ENCODE assay signal across 8 cellular contexts in the genomic region with DNA sequence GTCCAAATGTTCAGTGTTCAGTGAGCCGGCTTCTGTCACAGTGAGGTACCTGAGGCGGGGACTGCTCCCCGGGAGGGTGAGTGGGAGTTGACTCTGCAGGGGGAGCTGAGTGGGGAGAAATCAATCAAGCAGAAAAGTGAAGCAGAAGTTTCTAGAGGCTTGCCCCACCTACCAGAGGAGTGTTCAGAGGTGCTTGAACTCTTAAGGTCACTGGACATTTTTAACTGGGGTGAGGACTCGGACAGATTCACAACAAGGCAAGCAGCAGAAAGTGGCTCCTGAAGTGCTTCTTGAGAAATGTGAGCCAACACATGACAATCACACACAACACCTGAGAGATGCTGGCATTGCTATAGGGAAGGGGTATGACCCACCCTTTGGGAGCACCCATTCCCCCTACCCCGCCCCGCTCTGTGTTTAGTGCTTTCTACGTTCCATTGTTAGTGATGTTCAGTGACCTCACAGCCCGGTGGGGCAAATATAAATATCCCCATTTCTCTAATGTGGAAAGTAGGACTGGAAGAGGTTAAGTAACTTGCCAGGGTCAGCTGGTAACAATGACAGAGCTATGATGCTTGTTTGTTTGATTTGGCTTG. TPM values are rescaled to one million over a fixed set of nuclear protein-coding genes. Genes with fewer than 3 reads are reported as not detected.
DNase-seq lines count a peak whose midpoint lies in the region; FAIRE-seq and TF ChIP-seq lines count a peak whose summit lies in the region.

No MANE protein-coding gene starts in this region.

- H3K4me2 ChIP-seq in H1 (ENCODE audit: insufficient read depth in 1 of 2, low read depth in 2 of 2, low read length in 2 of 2): no peak overlapping the region

- DNase-seq in GM12864 (ENCODE audit: low read depth) (no peak), H1 (ENCODE audit: low read depth in 1 of 2, low spot score in 2 of 2) (no peak), prostate gland (ENCODE audit: low spot score) (no peak), NCI-H146 (lab: John Stamatoyannopoulos, UW) (no peak), NCI-H2081 (lab: John Stamatoyannopoulos, UW) (no peak), GOT3 (lab: John Stamatoyannopoulos, UW) (no peak), G401 (ENCODE audit: low spot score) (no peak)

- no peak overlapping the region for H4K5ac ChIP-seq in H1 (ENCODE audit: insufficient read length, low read depth, low read length)

- no peak for FAIRE-seq in H1 (lab: Jason Lieb, UNC)

- H3K4me3 Mint-ChIP-seq in IgD-negative memory B cell: peak overlapping the region; percentile 89 to 97 (median 92)

- peak overlapping the region; percentile 93 to 99 (median 98) for H3K27ac Mint-ChIP-seq in IgD-negative memory B cell

- H3K9ac ChIP-seq in H1 (replicated peaks in 1 of 4; ENCODE audit: extremely low read depth in 1 of 4, low read depth in 3 of 4, low read length in 3 of 4): no peak overlapping the region

- in situ Hi-C loops in G401 (cut with HindIII; ENCODE audit: low sequenced_read_pairs): no loop called here

- H2AFZ ChIP-seq in H1 (ENCODE audit: low read length): peak overlapping the region; percentile 41; the same call in 1 of the 2 replicates

- H2BK15ac ChIP-seq in H1 (ENCODE audit: low read length): no peak overlapping the region

- no peak overlapping the region for H2AK5ac ChIP-seq in H1 (ENCODE audit: low read depth, low read length)

- no peak overlapping the region for H4K91ac ChIP-seq in H1 (replicated peaks; ENCODE audit: insufficient read length, low read length)

- H3K14ac ChIP-seq in H1 (ENCODE audit: insufficient read length): no peak overlapping the region

- H3K9me3 ChIP-seq in H1 (ENCODE audit: insufficient read depth in 2 of 2, low read depth in 1 of 2, low read length in 1 of 2) (no peaks in the 10 kb centered on the region), prostate gland (no peaks in the 10 kb centered on the region)

- H2BK120ac ChIP-seq in H1 (replicated peaks; ENCODE audit: low read depth, low read length): no peak overlapping the region

- H2BK12ac ChIP-seq in H1 (ENCODE audit: low read depth, low read length): no peak overlapping the region

- H3K4me1 ChIP-seq in H1 (replicated peaks in 1 of 4; ENCODE audit: control insufficient read depth in 3 of 4, insufficient read depth in 4 of 4, low read length in 3 of 4): peaks cover 0 to 3% (median 2%) of the 10 kb centered on the region in 4 experiments; a peak in 4 of 7 replicates
- no peaks in the 10 kb centered on the region for H3K4me1 ChIP-seq in prostate gland (replicated peaks)

- H3K27me3 ChIP-seq in H1 (replicated peaks in 1 of 4; ENCODE audit: control insufficient read depth in 3 of 4, extremely low read depth in 1 of 4, insufficient read depth in 3 of 4, low read length in 3 of 4): no peaks in the 10 kb centered on the region
- no peaks in the 10 kb centered on the region for H3K27me3 ChIP-seq in prostate gland (replicated peaks; ENCODE audit: insufficient read depth)

- TF ChIP-seq EP300 in H1 (IDR thresholded peaks at IDR 0.05; ENCODE audit: borderline replicate concordance in 1 of 2, low read depth in 2 of 2, low read length in 2 of 2): no peak

- H3K27ac ChIP-seq in H1 (ENCODE audit: low read depth, low read length) (no peak overlapping the region), prostate gland (peak overlapping the region; percentile 85 to 87)

- H3K18ac ChIP-seq in H1 (ENCODE audit: extremely low read depth, low read length): no peak overlapping the region

- no peaks in the 10 kb centered on the region for H3K36me3 ChIP-seq in H1 (ENCODE audit: control insufficient read depth in 2 of 4, insufficient read depth in 4 of 4, low read length in 3 of 4)
- no peaks in the 10 kb centered on the region for H3K36me3 ChIP-seq in prostate gland

- H3K56ac ChIP-seq in H1 (replicated peaks; ENCODE audit: insufficient read length, low read depth, low read length): no peak overlapping the region

- TF ChIP-seq POLR2A in H1 (IDR thresholded peaks at IDR 0.05; ENCODE audit: control extremely low read depth in 1 of 2, low read depth in 2 of 2, low read length in 2 of 2) (no peak), prostate gland (IDR thresholded peaks at IDR 0.05) (no peak)

- CTCF ChIA-PET in H1 (lab: Charles Lee; ENCODE audit: partially characterized antibody): interaction anchor here (0.6 to 2.6 kb wide), 28 partner anchors 8 to 519 kb away, joined by 3 to 34 read pairs (median 4); a partner anchor contains a TSS

- no peak overlapping the region for H2BK5ac ChIP-seq in H1 (ENCODE audit: low read depth, low read length)

- H4K8ac ChIP-seq in H1 (ENCODE audit: extremely low read depth, insufficient read depth, low read length): 0 out of 2 replicates have a peak overlapping the region, but pooled peaks have one; percentile 54

- no peaks in the 10 kb centered on the region for H3K27me3 Mint-ChIP-seq in IgD-negative memory B cell

- H3K4ac ChIP-seq in H1 (replicated peaks; ENCODE audit: insufficient read length, low read depth, low read length): no peak overlapping the region

- peak overlapping the region; percentile 30; the same call in 1 of the 2 replicates for H3K4me3 ChIP-seq in GM12864 (ENCODE audit: low read depth, low read length)
- H3K4me3 ChIP-seq in H1 (ENCODE audit: extremely low read depth in 1 of 4, insufficient read depth in 2 of 4, low read depth in 3 of 4, low read length in 4 of 4): no peak overlapping the region
- no peak overlapping the region for H3K4me3 ChIP-seq in prostate gland

- no peak overlapping the region for H2BK20ac ChIP-seq in H1 (ENCODE audit: low read length)

- H3K23ac ChIP-seq in H1 (ENCODE audit: insufficient read length): no peak overlapping the region

- no peaks in the 10 kb centered on the region for H3K9me3 Mint-ChIP-seq in IgD-negative memory B cell

- no peak for TF ChIP-seq CTCF in GM12864 (IDR thresholded peaks at IDR 0.05; ENCODE audit: low read depth, low read length, missing control alignments)
- TF ChIP-seq CTCF in H1 (IDR thresholded peaks at IDR 0.05; ENCODE audit: control extremely low read depth in 1 of 3, insufficient read depth in 1 of 3, low read depth in 1 of 3, low read length in 3 of 3): no peak
- TF ChIP-seq CTCF in prostate gland (IDR thresholded peaks at IDR 0.05): no peak

- no peaks in the 10 kb centered on the region for H3K79me1 ChIP-seq in H1 (ENCODE audit: low read depth, low read length)

- H3K79me2 ChIP-seq in H1 (ENCODE audit: control insufficient read depth in 1 of 2, insufficient read depth in 2 of 2, low read length in 2 of 2): no peaks in the 10 kb centered on the region

- H3K23me2 ChIP-seq in H1 (ENCODE audit: low read depth, low read length): no peaks in the 10 kb centered on the region

- POLR2A ChIA-PET in H1 (lab: Charles Lee; ENCODE audit: partially characterized antibody): interaction anchor here (0.7 kb wide), 1 partner anchor 171 kb away, joined by 3 read pairs; no protein-coding TSS in a partner anchor

- intact Hi-C loops in prostate gland (cut with DNase I): loop anchor here (2.0 to 10.0 kb wide), 6 partner anchors 34 to 396 kb away; a partner anchor contains a TSS

- no peaks in the 10 kb centered on the region for H3K36me3 Mint-ChIP-seq in IgD-negative memory B cell

- peaks cover 48 to 53% (median 49%) of the 10 kb centered on the region in 3 donors for H3K4me1 Mint-ChIP-seq in IgD-negative memory B cell

- 89% methylated on average over 8 of the region's 8 CpGs; no CpG with 5 or more reads in 1 of the 2 experiments for WGBS in H1 (ENCODE audit: extremely low coverage in 1 of 2, insufficient coverage in 1 of 2, insufficient read length in 1 of 2, insufficient replicate concordance in 2 of 2, low coverage in 1 of 2, low lambda C conversion rate in 2 of 2, missing lambda C conversion rate in 1 of 2), 2 experiments
- 77% methylated on average over 8 of the region's 8 CpGs for WGBS in prostate gland

- TF ChIP-seq RAD21 in H1 (IDR thresholded peaks at IDR 0.05 in 1 of 2, conservative IDR thresholded peaks at IDR 0.05 in 1 of 2; ENCODE audit: low read depth in 2 of 2, low read length in 2 of 2): no peak

- H4K20me1 ChIP-seq in H1 (replicated peaks in 1 of 2; ENCODE audit: control insufficient read depth in 1 of 2, insufficient read depth in 2 of 2, low read length in 2 of 2): no peaks in the 10 kb centered on the region

TF ChIP-seq in H1, 55 proteins besides CTCF, POLR2A, EP300 and RAD21 (continues in another document):
- TF ChIP-seq CBX5 (IDR thresholded peaks at IDR 0.05; ENCODE audit: low read depth, low read length) (no peak), RXRA (IDR thresholded peaks at IDR 0.05; ENCODE audit: insufficient read depth, low read depth, low read length) (no peak), BCL11A (IDR thresholded peaks at IDR 0.05; ENCODE audit: low read depth in 2 of 2, low read length in 2 of 2) (no peak), HDAC2 (IDR thresholded peaks at IDR 0.05; ENCODE audit: borderline replicate concordance in 1 of 2, low read depth in 2 of 2, low read length in 2 of 2) (no peak), BACH1 (IDR thresholded peaks at IDR 0.05; ENCODE audit: low read length) (no peak), CTBP2 (IDR thresholded peaks at IDR 0.05; ENCODE audit: borderline replicate concordance, insufficient read depth, insufficient read length, low read length) (no peak), NRF1 (IDR thresholded peaks at IDR 0.05; ENCODE audit: low read depth, low read length) (no peak), POLR2AphosphoS5 (IDR thresholded peaks at IDR 0.05; ENCODE audit: low read depth, low read length) (no peak), RNF2 (IDR thresholded peaks at IDR 0.05; ENCODE audit: borderline replicate concordance, low read depth, low read length, missing control alignments, poor library complexity, severe bottlenecking) (no peak), ZNF274 (IDR thresholded peaks at IDR 0.05; ENCODE audit: borderline replicate concordance, extremely low read depth, low read length) (no peak), SP4 (IDR thresholded peaks at IDR 0.05; ENCODE audit: low read length) (no peak), CHD2 (IDR thresholded peaks at IDR 0.05; ENCODE audit: low read length) (no peak)
- TF ChIP-seq, protein P1, sequence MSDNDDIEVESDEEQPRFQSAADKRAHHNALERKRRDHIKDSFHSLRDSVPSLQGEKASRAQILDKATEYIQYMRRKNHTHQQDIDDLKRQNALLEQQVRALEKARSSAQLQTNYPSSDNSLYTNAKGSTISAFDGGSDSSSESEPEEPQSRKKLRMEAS (IDR thresholded peaks at IDR 0.05): no peak

RNA-seq across cellular contexts. Expression of a gene that starts 48.6 kb away (rescaled TPM):
- polyA plus RNA-seq in IgD-negative memory B cell: 152 TPM
- 46.2 and 59.8 TPM in 2 replicates for total RNA-seq in H1 (2021; fragmentation: NEBNext Ultra II Directional; extraction: Animal tissue kit (Norgen Biotek cat#: 25700))
- polyA plus RNA-seq in H1 (2011; rRNA removed): 14.0 and 19.2 TPM in 2 replicates
- polyA plus RNA-seq in H1 (2011; cell fraction: cytosol; rRNA removed): 11.7 TPM
- polyA plus RNA-seq in H1 (2011; cell fraction: nucleus; rRNA removed): 38.2 TPM
- 22.8 to 27.4 TPM (median 23.5 TPM) in 4 replicates for polyA plus RNA-seq in H1 (2012, experiment 1 of 2)
- 0.80 TPM for polyA plus RNA-seq in H1 (2012, experiment 2 of 2)
- 10.7 TPM for polyA plus RNA-seq in H1 (2013, experiment 1 of 2)
- polyA plus RNA-seq in H1 (2013, experiment 2 of 2): 10.4 TPM
- polyA minus RNA-seq in H1 (2011; rRNA and poly(A)+ RNA removed): 58.1 and 92.9 TPM in 2 replicates
- polyA minus RNA-seq in H1 (2011; cell fraction: cytosol; rRNA and poly(A)+ RNA removed): 45.2 TPM
- 127 TPM for polyA minus RNA-seq in H1 (2011; cell fraction: nucleus; rRNA and poly(A)+ RNA removed)
- 100 to 1,000 TPM; 102 to 195 TPM for total RNA-seq in prostate gland
- 28.9 and 39.2 TPM in 2 replicates for total RNA-seq in G401 (2014; rRNA removed; shearing (Covaris generic))
